Comparison of ENCODE assay signal across 15 cellular contexts in genomic region chr2:88856409-88857135, GRCh38.
DNase-seq lines count a peak whose midpoint lies in the region; ATAC-seq, FAIRE-seq and TF ChIP-seq lines count a peak whose summit lies in the region.
"Had no signal": no experiment of that assay in that cellular context is flagged by ENCODE, and none has a peak within 500 bp of the region (broad histone marks: within the 10 kb centered on the region; RNA-seq: fewer than 3 reads in every experiment).

No MANE protein-coding gene starts in this region.

- intact Hi-C loops in tibial artery (cut with DNase I; ENCODE audit: low total_unique reads): no loop called here

- TF ChIP-seq CTCF in NB4 (IDR thresholded peaks at IDR 0.05; ENCODE audit: low read depth, low read length): no peak
- TF ChIP-seq CTCF in endodermal cell (conservative IDR thresholded peaks at IDR 0.05): no peak
- TF ChIP-seq CTCF in tibial artery (IDR thresholded peaks at IDR 0.05): no peak

- WGBS in endodermal cell (ENCODE audit: insufficient coverage in 1 of 2, insufficient read length in 1 of 2), 2 experiments: 93 to 97% methylated on average over 2 of the region's 3 CpGs

- H3K27ac ChIP-seq in BLaER1 treated with 17β-estradiol and CSF1 and Interleukin-3, amounts not matched to agents 10 nM and 100 nM: peak overlapping the region in 5 of 11 experiments; percentile 48 to 72 (median 55); a peak in 8 of 22 replicates
- H3K27ac ChIP-seq in endodermal cell (ENCODE audit: low read depth, low read length) (no peak overlapping the region), tibial artery (no peak overlapping the region)
- H3K27ac ChIP-seq: adrenal gland, SJSA1 had no signal

- peaks cover 53% of the 10 kb centered on the region for H3K9me3 Mint-ChIP-seq in endodermal cell

- DNase-seq in NB4 (ENCODE audit: low read depth) (peak; percentile 65), endodermal cell (no peak), urothelium cell line (ENCODE audit: low spot score) (no peak), tibial artery (no peak)
- DNase-seq: activated CD4-positive, alpha-beta T cell treated with anti-CD3 and anti-CD28 coated beads, Interleukin-2, amount 50 U/mL, for 4 hours; adrenal gland; cerebellar nuclear complex; midbrain had no signal

- H3K4me1 ChIP-seq in BLaER1 treated with 17β-estradiol and CSF1 and Interleukin-3, amounts not matched to agents 10 nM and 100 nM: peaks cover 14 to 88% (median 62%) of the 10 kb centered on the region in 10 experiments
- H3K4me1 ChIP-seq in endodermal cell (ENCODE audit: control insufficient read depth, insufficient read depth, low read length): no peaks in the 10 kb centered on the region
- no peaks in the 10 kb centered on the region for H3K4me1 ChIP-seq in tibial artery
- H3K4me1 ChIP-seq: adrenal gland, SJSA1 had no signal

- FAIRE-seq in urothelium cell line (lab: Jason Lieb, UNC): no peak
- FAIRE-seq: GM18507, islet of Langerhans had no signal

- peak overlapping the region in 9 of 11 experiments; percentile 64 to 97 (median 84); a peak in 17 of 22 replicates for H3K4me2 ChIP-seq in BLaER1 treated with 17β-estradiol and CSF1 and Interleukin-3, amounts not matched to agents 10 nM and 100 nM

- H3K27ac Mint-ChIP-seq in endodermal cell: no peak overlapping the region

- H3K4me3 Mint-ChIP-seq in endodermal cell: no peak overlapping the region

- TF ChIP-seq POLR2A in NB4 (IDR thresholded peaks at IDR 0.05; ENCODE audit: extremely low read depth, insufficient read length): no peak

- H4K20me1 ChIP-seq in BLaER1 treated with 17β-estradiol and CSF1 and Interleukin-3, amounts not matched to agents 10 nM and 100 nM: no peaks in the 10 kb centered on the region

- H3K36me3 ChIP-seq in BLaER1 treated with 17β-estradiol and CSF1 and Interleukin-3, amounts not matched to agents 10 nM and 100 nM: peaks cover 0 to 36% (median 19%) of the 10 kb centered on the region in 11 experiments; a peak in 13 of 22 replicates
- H3K36me3 ChIP-seq in endodermal cell (ENCODE audit: control insufficient read depth, insufficient read depth, low read length) (no peaks in the 10 kb centered on the region), tibial artery (no peaks in the 10 kb centered on the region)
- H3K36me3 ChIP-seq: adrenal gland, SJSA1 had no signal

- H3K4me1 Mint-ChIP-seq in endodermal cell: peaks cover 2% of the 10 kb centered on the region

- ATAC-seq in GM19328 (IDR thresholded peaks at IDR 0.05; ENCODE audit: unreplicated experiment): peak; percentile 11
- ATAC-seq in HG02678 (IDR thresholded peaks at IDR 0.05; ENCODE audit: unreplicated experiment): peak; percentile 20
- no peak for ATAC-seq in HG02610 (IDR thresholded peaks at IDR 0.05; ENCODE audit: unreplicated experiment)

- H3K4me3 ChIP-seq in BLaER1 treated with 17β-estradiol and CSF1 and Interleukin-3, amounts not matched to agents 10 nM and 100 nM: no peak overlapping the region
- no peak overlapping the region for H3K4me3 ChIP-seq in NB4 (ENCODE audit: low read depth, low read length)
- H3K4me3 ChIP-seq in endodermal cell (ENCODE audit: low read length): no peak overlapping the region
- no peak overlapping the region for H3K4me3 ChIP-seq in tibial artery
- H3K4me3 ChIP-seq: adrenal gland, SJSA1 had no signal

- H3K9me3 ChIP-seq in BLaER1 treated with 17β-estradiol and CSF1 and Interleukin-3, amounts not matched to agents 10 nM and 100 nM (replicated peaks in 1 of 11): peaks cover 0 to 18% (median 12%) of the 10 kb centered on the region in 11 experiments; a peak in 12 of 22 replicates
- H3K9me3 ChIP-seq in endodermal cell (ENCODE audit: control insufficient read depth, low read length) (no peaks in the 10 kb centered on the region), tibial artery (no peaks in the 10 kb centered on the region)
- H3K9me3 ChIP-seq: adrenal gland, SJSA1 had no signal

- H3K27me3 ChIP-seq in BLaER1 treated with 17β-estradiol and CSF1 and Interleukin-3, amounts not matched to agents 10 nM and 100 nM: no peaks in the 10 kb centered on the region
- peaks cover 20% of the 10 kb centered on the region for H3K27me3 ChIP-seq in endodermal cell (ENCODE audit: control insufficient read depth, insufficient read depth, low read length, poor library complexity, severe bottlenecking)
- H3K27me3 ChIP-seq in tibial artery: peaks cover 0 to 2% of the 10 kb centered on the region in 2 donors

- no peaks in the 10 kb centered on the region for H3K27me3 Mint-ChIP-seq in endodermal cell (ENCODE audit: insufficient read depth)

- H3K36me3 Mint-ChIP-seq in endodermal cell (ENCODE audit: low read depth): no peaks in the 10 kb centered on the region

- H3K9ac ChIP-seq in BLaER1 treated with 17β-estradiol and CSF1 and Interleukin-3, amounts not matched to agents 10 nM and 100 nM: peak overlapping the region in 3 of 11 experiments; percentile 12 to 60 (median 44); a peak in 3 of 22 replicates
- no peak overlapping the region for H3K9ac ChIP-seq in endodermal cell (ENCODE audit: extremely low read depth, low read length, poor library complexity, severe bottlenecking)
